13 cellular contexts compared by ENCODE assay signal in the genomic region with DNA sequence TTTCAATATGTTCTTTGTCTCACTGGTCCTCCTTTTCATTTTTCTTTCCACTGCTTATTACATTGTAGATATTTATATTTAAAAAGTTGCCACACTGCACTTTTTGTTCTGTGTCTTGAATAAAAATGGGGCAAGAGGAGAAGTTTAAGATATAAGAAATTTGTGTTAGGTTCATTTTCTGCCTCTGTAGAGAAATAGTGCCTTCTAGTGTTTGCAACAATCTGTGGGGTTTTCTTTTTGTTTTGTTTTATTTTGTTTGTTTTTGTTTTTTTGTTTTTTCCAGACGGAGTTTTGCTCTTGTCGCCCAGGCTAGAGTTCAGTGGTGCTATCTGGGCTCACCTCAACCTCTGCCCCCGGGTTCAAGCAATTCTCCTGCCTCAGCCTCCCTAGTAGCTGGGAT. TPM values are rescaled to one million over a fixed set of nuclear protein-coding genes. Genes with fewer than 3 reads are reported as not detected.
A peak's percentile ranks its signal among the peaks of the same experiment; 100 is the strongest.
DNase-seq lines count a peak whose midpoint lies in the region; TF ChIP-seq lines count a peak whose summit lies in the region.
"Had no signal": no experiment of that assay in that cellular context is flagged by ENCODE, and none has a peak within 500 bp of the region (broad histone marks: within the 10 kb centered on the region; RNA-seq: fewer than 3 reads in every experiment).

No MANE protein-coding gene starts in this region.

- H3K4me2 ChIP-seq in OCI-LY7 (ENCODE audit: low read length) (no peak overlapping the region), osteoblast (ENCODE audit: insufficient read depth, low read length) (no peak overlapping the region)

- no peak for TF ChIP-seq POLR2A in testis (IDR thresholded peaks at IDR 0.05)

- H3K27me3 ChIP-seq in GM06990 (replicated peaks; ENCODE audit: control insufficient read depth, insufficient read depth, low read length): no peaks in the 10 kb centered on the region
- H3K27me3 ChIP-seq in colonic mucosa: no peaks in the 10 kb centered on the region
- H3K27me3 ChIP-seq in osteoblast (ENCODE audit: insufficient read depth, low read length): no peaks in the 10 kb centered on the region
- no peaks in the 10 kb centered on the region for H3K27me3 ChIP-seq in testis
- H3K27me3 ChIP-seq: esophagus squamous epithelium had no signal

- POLR2A ChIA-PET in OCI-LY7 (lab: Charles Lee): interaction anchor here (0.6 kb wide), 1 partner anchor 54 kb away, joined by 5 read pairs; no protein-coding TSS in a partner anchor

- H3K4me1 ChIP-seq in OCI-LY7 (ENCODE audit: insufficient read depth, low read length, poor library complexity, severe bottlenecking): peaks cover 5% of the 10 kb centered on the region
- H3K4me1 ChIP-seq in colonic mucosa: no peaks in the 10 kb centered on the region
- peaks cover 7% of the 10 kb centered on the region for H3K4me1 ChIP-seq in osteoblast (ENCODE audit: insufficient read depth, low read length)
- no peaks in the 10 kb centered on the region for H3K4me1 ChIP-seq in testis

- intact Hi-C loops in OCI-LY7 (cut with micrococcal nuclease; ENCODE audit: unreplicated experiment) (no loop called here), colonic mucosa (cut with DNase I) (no loop called here), testis (cut with DNase I; ENCODE audit: low total_unique reads) (no loop called here)

- CTCF ChIA-PET in OCI-LY7 (lab: Charles Lee; ENCODE audit: unreplicated experiment): no interaction called here

- H2AFZ ChIP-seq in OCI-LY7 (ENCODE audit: low read length): no peak overlapping the region
- H2AFZ ChIP-seq in osteoblast (ENCODE audit: low read length): no peak overlapping the region

- no peak overlapping the region for H3K9ac ChIP-seq in colonic mucosa (ENCODE audit: low read depth in 2 of 2, low read length in 2 of 2)

- no TSS peak for BruUV-seq in OCI-LY7 (replicated peaks; lab: Mats Ljungman, UMichigan)

- H3K36me3 ChIP-seq in GM06990 (ENCODE audit: control insufficient read depth, insufficient read depth, low read length) (no peaks in the 10 kb centered on the region), OCI-LY7 (ENCODE audit: insufficient read depth, low read length) (no peaks in the 10 kb centered on the region), colonic mucosa (no peaks in the 10 kb centered on the region), osteoblast (ENCODE audit: insufficient read depth, low read length) (no peaks in the 10 kb centered on the region), testis (ENCODE audit: low read depth, missing control alignments) (no peaks in the 10 kb centered on the region)
- H3K36me3 ChIP-seq: esophagus squamous epithelium had no signal

- H3K4me3 ChIP-seq in GM06990 (replicated peaks; ENCODE audit: low read depth, low read length): no peak overlapping the region
- H3K4me3 ChIP-seq in OCI-LY7 (ENCODE audit: low read depth, low read length, poor library complexity, severe bottlenecking): no peak overlapping the region
- H3K4me3 ChIP-seq in colonic mucosa: no peak overlapping the region
- H3K4me3 ChIP-seq in osteoblast (ENCODE audit: insufficient read depth, low read length): no peak overlapping the region
- no peak overlapping the region for H3K4me3 ChIP-seq in testis
- H3K4me3 ChIP-seq: esophagus squamous epithelium had no signal

- WGBS in testis, 2 donors: 67 to 70% methylated on average over 3 of the region's 3 CpGs

- H4K20me1 ChIP-seq in OCI-LY7 (ENCODE audit: insufficient read depth, low read length) (no peaks in the 10 kb centered on the region), osteoblast (ENCODE audit: insufficient read depth, low read length) (no peaks in the 10 kb centered on the region)

- no peaks in the 10 kb centered on the region for H3K79me2 ChIP-seq in OCI-LY7 (ENCODE audit: insufficient read depth, low read depth, low read length)
- no peaks in the 10 kb centered on the region for H3K79me2 ChIP-seq in osteoblast (ENCODE audit: insufficient read depth, low read length)

- H3K9me3 ChIP-seq in OCI-LY7 (ENCODE audit: low read length) (no peaks in the 10 kb centered on the region), colonic mucosa (no peaks in the 10 kb centered on the region), osteoblast (ENCODE audit: low read depth, low read length) (no peaks in the 10 kb centered on the region), testis (no peaks in the 10 kb centered on the region)
- H3K9me3 ChIP-seq: esophagus squamous epithelium had no signal

- H3K9me2 ChIP-seq in OCI-LY7 (ENCODE audit: insufficient read depth, low read length): no peaks in the 10 kb centered on the region

- DNase-seq in GM06990 (ENCODE audit: extremely low read depth, insufficient read length) (no peak), OCI-LY7 (ENCODE audit: low spot score) (no peak), colonic mucosa (no peak), osteoblast (ENCODE audit: insufficient read length, low spot score, missing footprints) (no peak), LoVo (ENCODE audit: low spot score) (no peak), KG1 (lab: John Stamatoyannopoulos, UW) (no peak), testis (no peak)
- DNase-seq in stimulated activated CD4-positive, alpha-beta T cell treated with anti-CD3 and anti-CD28 coated beads, Interleukin-1b, Interleukin-23, amount 100 ng/mL, for 48 hours: no peak
- DNase-seq: activated CD4-positive, alpha-beta T cell treated with anti-CD3 and anti-CD28 coated beads, Interleukin-2, amount 50 U/mL, for 48 hours; caudate nucleus; CD8-positive, alpha-beta memory T cell; esophagus squamous epithelium; MM.1S had no signal

- H3K27ac ChIP-seq in OCI-LY7 (ENCODE audit: low read depth, low read length, poor library complexity, severe bottlenecking) (no peak overlapping the region), colonic mucosa (no peak overlapping the region), osteoblast (ENCODE audit: low read depth, low read length) (no peak overlapping the region), testis (no peak overlapping the region)
- H3K27ac ChIP-seq: esophagus squamous epithelium had no signal

- TF ChIP-seq CTCF in GM06990 (IDR thresholded peaks at IDR 0.05; ENCODE audit: insufficient read depth, low read length, poor library complexity, severe bottlenecking) (peak; percentile 45), OCI-LY7 (conservative IDR thresholded peaks at IDR 0.05; ENCODE audit: low read length) (peak; percentile 53), colonic mucosa (IDR thresholded peaks at IDR 0.05) (peak; percentile 18), osteoblast (IDR thresholded peaks at IDR 0.05; ENCODE audit: extremely low read depth, low read depth, low read length) (peak; percentile 66), testis (IDR thresholded peaks at IDR 0.05) (no peak)

RNA-seq across cellular contexts. Expression of a gene that starts 20.1 kb away (rescaled TPM):
- total RNA-seq in OCI-LY7 (2014; rRNA removed; shearing (Covaris generic)): 0.03 TPM in 1 of 2 replicates, not detected in the other
- total RNA-seq in OCI-LY7 (2022) (1.1 and 1.8 TPM in 2 replicates), colonic mucosa (100 to 1,000 TPM in 1 of 2 donors, 10 to 100 TPM in 1; 69.4 to 127 TPM), osteoblast (61.5 and 68.7 TPM in 2 replicates), testis (10 to 100 TPM; 20.4 to 32.0 TPM)
- 73.8 TPM for polyA plus RNA-seq in testis (ENCODE audit: insufficient read depth, low read depth, low replicate concordance)

RNA-seq across cellular contexts. Expression of a gene that starts 39.2 kb away (rescaled TPM):
- 20.8 and 47.7 TPM in 2 replicates for total RNA-seq in OCI-LY7 (2014; rRNA removed; shearing (Covaris generic))
- total RNA-seq in OCI-LY7 (2022): 88.0 and 93.8 TPM in 2 replicates
- total RNA-seq in colonic mucosa: 10 to 100 TPM; 99.0 to 99.6 TPM
- total RNA-seq in osteoblast: 19.2 and 19.4 TPM in 2 replicates
- total RNA-seq in testis: 10 to 100 TPM; 23.0 to 24.3 TPM
- 81.8 TPM for polyA plus RNA-seq in testis (ENCODE audit: insufficient read depth, low read depth, low replicate concordance)

Comparison
In these comparisons a context has a peak if more than half of its experiments do, and no peak if none do; other contexts are left out.
1. CTCF ChIP-seq: peak in GM06990 (single experiment), OCI-LY7 (single experiment), colonic mucosa (single experiment) and osteoblast (single experiment); none in testis (0 of 3).
2. RNA of a gene that starts 20.1 kb away (total RNA-seq): 69.4 to 127 TPM in colonic mucosa, 61.5 to 68.7 TPM in osteoblast and 20.4 to 32.0 TPM in testis; 0.03 to 1.8 TPM in OCI-LY7; every median in the first group is over 4 times any median in the second.